8 cellular contexts compared by ENCODE assay signal in the genomic region with DNA sequence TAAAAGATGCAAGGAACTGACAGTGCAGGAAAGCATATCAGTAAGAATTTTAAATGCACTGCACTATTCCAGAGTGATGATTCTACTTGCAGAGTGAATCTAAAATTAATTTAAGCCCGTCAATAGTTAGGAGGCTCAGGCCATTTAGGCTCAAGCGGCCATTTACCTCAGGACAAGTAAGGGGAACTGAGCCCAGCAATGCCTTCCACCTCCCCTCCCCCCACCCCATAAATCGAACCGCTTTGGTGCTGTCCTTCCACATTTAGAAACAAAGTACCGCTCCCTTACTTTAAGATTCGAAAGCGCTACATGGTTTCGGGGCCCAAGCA. TPM values are rescaled to one million over a fixed set of nuclear protein-coding genes. Genes with fewer than 3 reads are reported as not detected.
A peak's percentile ranks its signal among the peaks of the same experiment; 100 is the strongest.
DNase-seq lines count a peak whose midpoint lies in the region; ATAC-seq and TF ChIP-seq lines count a peak whose summit lies in the region.

No MANE protein-coding gene starts in this region.

- BruUV-seq in MCF 10A (replicated peaks; lab: Mats Ljungman, UMichigan): no TSS peak

- no peaks in the 10 kb centered on the region for H3K36me3 ChIP-seq in testis (ENCODE audit: low read depth, missing control alignments)

- H3K27ac ChIP-seq in layer of hippocampus (ENCODE audit: low read depth, low read length) (peak overlapping the region; percentile 23), testis (peak overlapping the region in 1 of 2 donors; percentile 50)

- H3K4me3 Mint-ChIP-seq in MCF 10A (ENCODE audit: unreplicated experiment): peak overlapping the region; percentile 92

- H3K27me3 ChIP-seq in layer of hippocampus (ENCODE audit: control insufficient read depth, insufficient read depth, low read length) (no peaks in the 10 kb centered on the region), testis (no peaks in the 10 kb centered on the region)

- POLR2A ChIA-PET in MCF 10A (lab: Yijun Ruan, JAX): interaction anchor here (0.7 to 2.3 kb wide), 12 partner anchors 10 to 827 kb away, joined by 3 to 15 read pairs (median 4); a partner anchor contains a TSS

- intact Hi-C loops in MCF 10A (cut with micrococcal nuclease): loop anchor here (5.0 to 10.0 kb wide), 2 partner anchors 89 to 657 kb away; a partner anchor contains a TSS
- intact Hi-C loops in testis (cut with DNase I; ENCODE audit: low total_unique reads): no loop called here

- H3K4me1 ChIP-seq in testis: no peaks in the 10 kb centered on the region

- H3K9me3 Mint-ChIP-seq in MCF 10A (ENCODE audit: unreplicated experiment): no peaks in the 10 kb centered on the region

- H3K4me1 Mint-ChIP-seq in MCF 10A (ENCODE audit: insufficient read depth, unreplicated experiment): peaks cover 34% of the 10 kb centered on the region

- H3K4me3 ChIP-seq in testis: peak overlapping the region; percentile 55 to 73

- peaks cover 34% of the 10 kb centered on the region for H3K36me3 Mint-ChIP-seq in MCF 10A (ENCODE audit: insufficient read depth, unreplicated experiment)

- TF ChIP-seq CTCF in MCF 10A (IDR thresholded peaks at IDR 0.05; ENCODE audit: unreplicated experiment) (no peak), testis (IDR thresholded peaks at IDR 0.05) (no peak)

- no peak for TF ChIP-seq POLR2A in testis (IDR thresholded peaks at IDR 0.05)

- H3K9me3 ChIP-seq in testis: no peaks in the 10 kb centered on the region

- CTCF ChIA-PET in MCF 10A (lab: Yijun Ruan, JAX): no interaction called here

- H3K27ac Mint-ChIP-seq in MCF 10A (ENCODE audit: low read depth, unreplicated experiment): no peak overlapping the region

- peak; percentile 7 for ATAC-seq in HG03565 (IDR thresholded peaks at IDR 0.05; ENCODE audit: unreplicated experiment)
- ATAC-seq in esophagus mucosa: no peak

- 0 to 6% methylated on average over 6 to 8 of the region's 8 CpGs for WGBS in testis, 2 donors

- peaks cover 74% of the 10 kb centered on the region for H3K27me3 Mint-ChIP-seq in MCF 10A (ENCODE audit: insufficient read depth, unreplicated experiment)

- DNase-seq in ELR (ENCODE audit: low read depth) (peak; percentile 10), MCF 10A (ENCODE audit: unreplicated experiment) (no peak), testis (no peak), NCI-H345 treated with DMSO at 0.1 percent for 48 hours (lab: John Stamatoyannopoulos, UW; ENCODE audit: unreplicated experiment) (no peak)
- no peak for DNase-seq in stimulated activated CD4-positive, alpha-beta T cell treated with anti-CD3 and anti-CD28 coated beads, Interleukin-15, amount 100 ng/mL, for 24 hours

RNA-seq across cellular contexts. Expression of a gene that starts 0.7 kb away (rescaled TPM):
- total RNA-seq in MCF 10A (2022): 20.2 and 24.7 TPM in 2 replicates
- 10 to 100 TPM; 24.7 to 41.2 TPM for total RNA-seq in testis
- polyA plus RNA-seq in testis (ENCODE audit: insufficient read depth, low read depth, low replicate concordance): 7.0 TPM
- total RNA-seq in esophagus mucosa: 10.3 TPM
